ENCODE assay signal across 8 cellular contexts in the genomic region with DNA sequence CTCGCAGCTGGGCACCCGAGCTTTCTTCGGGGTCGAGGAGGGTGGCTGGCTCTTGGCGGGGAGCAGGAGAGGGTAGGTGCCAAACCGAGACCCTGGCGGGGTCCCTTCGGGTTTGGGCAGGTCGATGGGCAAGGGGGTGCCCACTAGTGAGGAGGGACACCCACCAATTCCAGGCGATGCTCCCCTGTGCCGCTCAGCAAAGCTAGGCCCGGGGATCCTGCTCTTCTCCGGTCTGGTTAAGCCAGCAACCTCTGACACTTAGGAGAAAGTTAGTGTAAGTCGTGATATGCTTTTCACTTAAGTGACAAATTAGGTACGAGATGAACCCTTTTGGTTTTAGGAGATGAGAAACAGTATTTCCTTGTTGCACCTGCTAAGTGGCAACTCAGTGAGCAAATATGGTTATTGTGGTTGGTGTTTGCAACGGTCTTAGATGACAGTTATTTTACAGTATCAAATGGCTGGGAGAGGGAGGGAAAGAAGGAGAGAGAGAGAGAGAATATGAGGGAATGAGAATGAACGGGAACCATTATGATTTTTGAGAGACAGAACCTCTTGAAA. TPM values are rescaled to one million over a fixed set of nuclear protein-coding genes. Genes with fewer than 3 reads are reported as not detected.
DNase-seq lines count a peak whose midpoint lies in the region; ATAC-seq, FAIRE-seq and TF ChIP-seq lines count a peak whose summit lies in the region.

No MANE protein-coding gene starts in this region.

- no peak for FAIRE-seq in RCC 7860 (lab: Jason Lieb, UNC)

- no peaks in the 10 kb centered on the region for H3K9me3 ChIP-seq in suprapubic skin

- DNase-seq in NK-92 treated with Interleukin-12 subunit alpha and Interleukin-12 subunit beta, amount 100 ng/mL, for 24 hours (lab: John Stamatoyannopoulos, UW), result peak; percentile 70
- DNase-seq in NK-92 (lab: John Stamatoyannopoulos, UW; ENCODE audit: unreplicated experiment) (no peak), HT-29 (ENCODE audit: low spot score) (peak; percentile 33), RCC 7860 (ENCODE audit: low spot score) (peak; percentile 13), dedifferentiated amniotic fluid mesenchymal stem cell (ENCODE audit: extremely low spot score) (peak; percentile 73), lower leg skin (ENCODE audit: low spot score in 2 of 2) (no peak), suprapubic skin (ENCODE audit: low spot score in 2 of 2) (peak in 1 of 2 donors; percentile 74)

- no peak for TF ChIP-seq EP300 in suprapubic skin (IDR thresholded peaks at IDR 0.05)

- intact Hi-C loops in lower leg skin (cut with DNase I; ENCODE audit: low total_unique reads), result no loop called here

- no peak for TF ChIP-seq CTCF in lower leg skin (IDR thresholded peaks at IDR 0.05)
- no peak for TF ChIP-seq CTCF in suprapubic skin (IDR thresholded peaks at IDR 0.05)

- peak; percentile 7 for ATAC-seq in GM21423 (IDR thresholded peaks at IDR 0.05; ENCODE audit: unreplicated experiment)

- peak overlapping the region; percentile 78 for H3K27ac ChIP-seq in suprapubic skin

- peaks cover 35% of the 10 kb centered on the region for H3K4me1 ChIP-seq in suprapubic skin

- H3K27me3 ChIP-seq in suprapubic skin, result no peaks in the 10 kb centered on the region

- H3K4me3 ChIP-seq in lower leg skin (ENCODE audit: low read depth, poor library complexity, severe bottlenecking), result peak overlapping the region; percentile 74
- peak overlapping the region; percentile 84 for H3K4me3 ChIP-seq in suprapubic skin

- TF ChIP-seq POLR2A in lower leg skin (IDR thresholded peaks at IDR 0.05) (no peak), suprapubic skin (IDR thresholded peaks at IDR 0.05) (no peak)

- no peaks in the 10 kb centered on the region for H3K36me3 ChIP-seq in suprapubic skin

- 0% methylated on average over 12 to 17 of the region's 17 CpGs for WGBS in lower leg skin, 2 donors
- WGBS in suprapubic skin, result 0% methylated on average over 7 of the region's 17 CpGs

RNA-seq across cellular contexts. Expression of a gene that starts 0.6 kb away (rescaled TPM):
- total RNA-seq in HT-29 (2014; rRNA removed; shearing (Covaris generic)), result 6.9 and 9.5 TPM in 2 replicates
- total RNA-seq in lower leg skin (10 to 100 TPM; 13.1 to 27.1 (median 17.9) TPM), suprapubic skin (10 to 100 TPM; 12.7 to 35.1 (median 31.1) TPM)

Comparison
In these comparisons a context has a peak if more than half of its experiments do, and no peak if none do; other contexts are left out.
1. DNase-seq: peak in NK-92 treated with Interleukin-12 subunit alpha and Interleukin-12 subunit beta, amount 100 ng/mL, for 24 hours (single experiment), HT-29 (single experiment), RCC 7860 (single experiment) and dedifferentiated amniotic fluid mesenchymal stem cell (single experiment); none in NK-92 (single experiment) and lower leg skin (0 of 2).